ENCODE assay signal across 32 cellular contexts in genomic region chr1:58353168-58353567, GRCh38.
"Had no signal": no experiment of that assay in that cellular context is flagged by ENCODE, and none has a peak within 500 bp of the region (broad histone marks: within the 10 kb centered on the region; RNA-seq: fewer than 3 reads in every experiment).

No MANE protein-coding gene starts in this region.

- FAIRE-seq: bronchial epithelial cell had no signal

- H3K9me3 ChIP-seq: adrenal gland, body of pancreas, breast epithelium had no signal

- DNase-seq: activated effector memory CD4-positive, alpha-beta T cell treated with anti-CD3 and anti-CD28 coated beads, Interleukin-2, amount 50 U/mL, for 16 hours; activated effector memory CD4-positive, alpha-beta T cell treated with Interleukin-2 at 50 U/mL for 16 hours; activated gamma-delta T cell; activated gamma-delta T cell treated with Interleukin-2 at 50 U/mL for 16 hours; activated naive CD4-positive, alpha-beta T cell; activated naive CD4-positive, alpha-beta T cell treated with anti-CD3 and anti-CD28 coated beads for 36 hours; activated naive CD4-positive, alpha-beta T cell treated with anti-CD3 and anti-CD28 coated beads, Interleukin-2, amount 10 ng/mL, durations not matched to agents 7 days and 5 days; activated naive CD4-positive, alpha-beta T cell treated with anti-CD3 and anti-CD28 coated beads, Interleukin-2, amount 50 U/mL, for 16 hours; activated naive CD4-positive, alpha-beta T cell treated with Interleukin-2 at 50 U/mL for 16 hours; activated naive CD8-positive, alpha-beta T cell treated with anti-CD3 and anti-CD28 coated beads for 36 hours; activated naive CD8-positive, alpha-beta T cell treated with anti-CD3 and anti-CD28 coated beads, Interleukin-2, amount 10 ng/mL, durations not matched to agents 7 days and 5 days; activated naive CD8-positive, alpha-beta T cell treated with anti-CD3 and anti-CD28 coated beads, Interleukin-2, amount 50 U/mL, for 24 hours; activated T-cell treated with anti-CD3 and anti-CD28 coated beads, Interleukin-2, amount 50 U/mL, for 24 hours; activated T-cell treated with anti-CD3 and anti-CD28 coated beads, Interleukin-2, amount 50 U/mL, for 4 hours; activated T-cell treated with anti-CD3 and anti-CD28 coated beads, Interleukin-2, amount 50 U/mL, for 48 hours; activated T-cell treated with anti-CD3 and anti-CD28 coated beads, Interleukin-2, amount 50 U/mL, for 72 hours; adrenal gland; amniotic stem cell; amygdala; anterior cingulate cortex; aorta; body of pancreas; brain microvascular endothelial cell; caudate nucleus; central memory CD4-positive, alpha-beta T cell; cerebellar nuclear complex had no signal

- H3K36me3 ChIP-seq: adrenal gland, ascending aorta, brain microvascular endothelial cell, breast epithelium, cardiac muscle cell had no signal

- H3K27me3 ChIP-seq: adrenal gland, ascending aorta, body of pancreas, brain microvascular endothelial cell, breast epithelium, cardiac muscle cell had no signal

- H3K27ac ChIP-seq: adrenal gland, ascending aorta, brain microvascular endothelial cell, breast epithelium, cardiac muscle cell had no signal

- H3K4me1 ChIP-seq: adrenal gland, ascending aorta, breast epithelium had no signal

- ATAC-seq: activated naive CD4-positive, alpha-beta T cell treated with anti-CD3 and anti-CD28 coated beads, Interleukin-2, amount 50 U/mL, for 72 hours; activated naive CD8-positive, alpha-beta T cell treated with anti-CD3 and anti-CD28 coated beads, Interleukin-2, amount 50 U/mL, for 24 hours; activated T-cell treated with anti-CD3 and anti-CD28 coated beads, Interleukin-2, amount 50 U/mL, for 4 hours; activated T-cell treated with anti-CD3 and anti-CD28 coated beads, Interleukin-2, amount 50 U/mL, for 72 hours; activated T-helper 17 cell treated with anti-CD3 and anti-CD28 coated beads, Interleukin-2, amount 50 U/mL, for 72 hours; body of pancreas had no signal

- H3K4me3 ChIP-seq: adrenal gland, ascending aorta, body of pancreas, breast epithelium, cardiac muscle cell had no signal
